ENCODE assay signal across 9 cellular contexts in the genomic region with DNA sequence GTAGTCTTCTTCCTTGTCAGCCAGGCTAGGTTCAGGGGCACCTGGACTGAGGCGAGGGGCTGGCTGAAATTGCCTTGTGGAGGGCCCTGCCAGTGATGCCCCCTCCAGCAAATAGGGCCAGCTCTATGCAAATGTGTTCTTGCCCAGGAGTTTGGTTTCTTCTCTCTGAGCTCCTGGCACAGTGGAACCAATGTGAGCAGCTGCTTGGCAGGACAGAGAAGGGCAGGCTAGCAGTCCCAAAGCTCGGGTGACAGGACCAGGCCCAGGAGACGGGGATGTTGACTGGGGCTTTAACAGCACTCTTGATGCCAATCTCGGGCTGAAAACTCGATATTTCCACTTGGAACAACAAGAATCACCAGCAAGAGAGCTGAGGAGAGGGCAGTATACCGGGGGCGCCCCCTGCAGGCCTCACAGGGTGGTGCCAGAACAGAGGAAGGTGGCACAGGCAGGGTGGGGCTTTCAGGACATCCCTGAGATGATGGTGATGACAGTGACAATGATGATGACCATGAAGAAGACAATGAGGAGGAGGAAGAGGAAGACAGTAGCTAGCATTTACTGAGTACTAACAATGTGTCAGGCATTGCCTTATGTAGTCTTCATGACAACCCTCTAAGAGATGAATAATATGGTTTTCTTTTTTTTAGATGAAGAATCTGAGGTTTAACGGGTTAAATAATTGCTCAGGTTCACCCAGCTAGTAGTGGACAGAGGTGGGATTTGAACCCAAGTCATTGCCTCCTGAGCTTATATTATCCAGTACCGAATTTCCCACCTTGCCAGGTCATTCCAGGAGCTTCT. TPM values are rescaled to one million over a fixed set of nuclear protein-coding genes. Genes with fewer than 3 reads are reported as not detected.
DNase-seq lines count a peak whose midpoint lies in the region; ATAC-seq lines count a peak whose summit lies in the region.
"Had no signal": no experiment of that assay in that cellular context is flagged by ENCODE, and none has a peak within 500 bp of the region (broad histone marks: within the 10 kb centered on the region; RNA-seq: fewer than 3 reads in every experiment).

No MANE protein-coding gene starts in this region.

- no peak overlapping the region for H2AFZ ChIP-seq in GM23248
- no peak overlapping the region for H2AFZ ChIP-seq in neuronal stem cell (ENCODE audit: low read length)

- WGBS in GM23248 (ENCODE audit: low coverage in 1 of 2, low lambda C conversion rate in 2 of 2, missing lambda C conversion rate in 2 of 2), 2 experiments: 23 to 25% methylated on average over 9 of the region's 9 CpGs
- WGBS in neuronal stem cell (ENCODE audit: extremely low coverage in 2 of 2, insufficient read length in 2 of 2, insufficient replicate concordance in 1 of 2), 2 donors: no CpG with 5 or more reads among the region's 9 CpGs

- no peak overlapping the region for H4K8ac ChIP-seq in neuronal stem cell (ENCODE audit: low read depth, low read length)

- no peak overlapping the region for H4K91ac ChIP-seq in neuronal stem cell (ENCODE audit: low read depth, low read length, poor library complexity)

- H2AK5ac ChIP-seq in neuronal stem cell (ENCODE audit: low read depth, low read length): no peak overlapping the region

- no peaks in the 10 kb centered on the region for H3K36me3 Mint-ChIP-seq in activated CD4-positive, alpha-beta memory T cell treated with anti-CD3 and anti-CD28 coated beads for 36 hours

- H3K9me3 Mint-ChIP-seq in activated CD4-positive, alpha-beta memory T cell treated with anti-CD3 and anti-CD28 coated beads for 36 hours: no peaks in the 10 kb centered on the region

- H3K27ac ChIP-seq in GM23248 (no peak overlapping the region), neuronal stem cell (replicated peaks; ENCODE audit: low read length) (no peak overlapping the region)

- DNase-seq in DMS53 (lab: John Stamatoyannopoulos, UW): peak; percentile 70
- DNase-seq in GM23248: peak; percentile 63
- DNase-seq in NCI-H1694 (lab: John Stamatoyannopoulos, UW): peak; percentile 25
- peak; percentile 84 for DNase-seq in activated CD4-positive, alpha-beta memory T cell treated with anti-CD3 and anti-CD28 coated beads for 36 hours
- DNase-seq in epidermal melanocyte (ENCODE audit: insufficient read length, low spot score): peak; percentile 60
- DNase-seq in neuronal stem cell (ENCODE audit: low spot score): no peak
- DNase-seq in NCI-H2107 (lab: John Stamatoyannopoulos, UW): no peak

- H3K9ac ChIP-seq in GM23248: no peak overlapping the region
- H3K9ac ChIP-seq in neuronal stem cell (ENCODE audit: low read depth, low read length, poor library complexity): no peak overlapping the region

- intact Hi-C loops in activated CD4-positive, alpha-beta memory T cell treated with anti-CD3 and anti-CD28 coated beads for 36 hours (cut with micrococcal nuclease): loop anchor here (1.0 to 2.0 kb wide), 2 partner anchors 32 to 142 kb away; no protein-coding TSS in a partner anchor

- H3F3A ChIP-seq in GM23248 (ENCODE audit: insufficient read depth): no peaks in the 10 kb centered on the region

- H3K4me3 Mint-ChIP-seq in activated CD4-positive, alpha-beta memory T cell treated with anti-CD3 and anti-CD28 coated beads for 36 hours: no peak overlapping the region

- H2BK12ac ChIP-seq in neuronal stem cell (ENCODE audit: low read length): no peak overlapping the region

- no peak overlapping the region for H3K18ac ChIP-seq in neuronal stem cell (ENCODE audit: low read length)

- H3K27ac Mint-ChIP-seq in activated CD4-positive, alpha-beta memory T cell treated with anti-CD3 and anti-CD28 coated beads for 36 hours: no peak overlapping the region

- peak overlapping the region; percentile 8 for H3K23ac ChIP-seq in neuronal stem cell (ENCODE audit: low read depth, low read length, poor library complexity)

- H2BK15ac ChIP-seq in neuronal stem cell (ENCODE audit: low read length): no peak overlapping the region

- H3K4ac ChIP-seq in neuronal stem cell (ENCODE audit: low read length): no peak overlapping the region

- in situ Hi-C loops in GM23248 (cut with MboI): no loop called here

- ATAC-seq in GM19035 (IDR thresholded peaks at IDR 0.05; ENCODE audit: unreplicated experiment): no peak

- no peaks in the 10 kb centered on the region for H3K79me2 ChIP-seq in GM23248 (ENCODE audit: insufficient read depth)

- H3K4me2 ChIP-seq in GM23248 (ENCODE audit: unreplicated experiment): no peak overlapping the region
- H3K4me2 ChIP-seq in neuronal stem cell (ENCODE audit: insufficient read depth, low read length, poor library complexity, severe bottlenecking): no peak overlapping the region

- no peaks in the 10 kb centered on the region for H3K9me2 ChIP-seq in GM23248 (ENCODE audit: insufficient read depth)

- no peak overlapping the region for H3K14ac ChIP-seq in neuronal stem cell (ENCODE audit: low read length)

- H2BK5ac ChIP-seq in neuronal stem cell (ENCODE audit: low read length): no peak overlapping the region

- H3K9me3 ChIP-seq in GM23248 (ENCODE audit: low read depth) (no peaks in the 10 kb centered on the region), neuronal stem cell (replicated peaks in 1 of 2; ENCODE audit: control insufficient read depth in 2 of 2, insufficient read depth in 1 of 2, low read depth in 1 of 2, low read length in 2 of 2) (no peaks in the 10 kb centered on the region)

- H3K4me1 Mint-ChIP-seq in activated CD4-positive, alpha-beta memory T cell treated with anti-CD3 and anti-CD28 coated beads for 36 hours (ENCODE audit: low read depth): peaks cover 12% of the 10 kb centered on the region

- H2BK120ac ChIP-seq in neuronal stem cell (ENCODE audit: low read depth, low read length): no peak overlapping the region

- H3K27me3 Mint-ChIP-seq in activated CD4-positive, alpha-beta memory T cell treated with anti-CD3 and anti-CD28 coated beads for 36 hours: peaks cover 51% of the 10 kb centered on the region

- H3K36me3 ChIP-seq in GM23248 (ENCODE audit: low read depth) (no peaks in the 10 kb centered on the region), neuronal stem cell (replicated peaks in 1 of 2; ENCODE audit: control insufficient read depth in 2 of 2, insufficient read depth in 2 of 2, low read length in 2 of 2) (no peaks in the 10 kb centered on the region)

- no peaks in the 10 kb centered on the region for H4K20me1 ChIP-seq in GM23248 (ENCODE audit: insufficient read depth)

- H3K4me3 ChIP-seq in GM23248: no peak overlapping the region
- no peak overlapping the region for H3K4me3 ChIP-seq in neuronal stem cell (ENCODE audit: low read length in 2 of 2)

- no peaks in the 10 kb centered on the region for H3K79me1 ChIP-seq in neuronal stem cell (ENCODE audit: low read depth, low read length)

- H3K4me1 ChIP-seq in GM23248 (ENCODE audit: insufficient read depth) (no peaks in the 10 kb centered on the region), neuronal stem cell (ENCODE audit: control insufficient read depth in 2 of 2, insufficient read depth in 1 of 2, low read depth in 1 of 2, low read length in 2 of 2) (no peaks in the 10 kb centered on the region)

- H3K27me3 ChIP-seq in GM23248 (replicated peaks; ENCODE audit: insufficient read depth) (peaks cover 53% of the 10 kb centered on the region), neuronal stem cell (ENCODE audit: control insufficient read depth in 3 of 3, insufficient read depth in 3 of 3, low read depth in 1 of 3, low read length in 3 of 3) (peaks cover 0 to 66% (median 31%) of the 10 kb centered on the region in 3 experiments)

- POLR2A ChIA-PET in activated CD4-positive, alpha-beta memory T cell treated with anti-CD3 and anti-CD28 coated beads for 36 hours (lab: Charles Lee): interaction anchor here (0.8 kb wide), 1 partner anchor 32 kb away, joined by 3 read pairs; no protein-coding TSS in a partner anchor

- CTCF ChIA-PET in activated CD4-positive, alpha-beta memory T cell treated with anti-CD3 and anti-CD28 coated beads for 36 hours (lab: Charles Lee): interaction anchor here (0.6 to 21.5 kb wide), 30 partner anchors 8 to 299 kb away, joined by 3 to 615 read pairs (median 5); a partner anchor contains a TSS

RNA-seq across cellular contexts. Expression of a gene that starts 2.7 kb away (rescaled TPM):
- 0.13 TPM in 1 of 2 replicates, not detected in the other for total RNA-seq in GM23248 (2014; rRNA removed; shearing (Covaris generic))
- not detected in 2 replicates for polyA plus RNA-seq in GM23248 (2016; fragmentation: Nextera tagmentation; extraction: Ambion mirVana)
- total RNA-seq in activated CD4-positive, alpha-beta memory T cell treated with anti-CD3 and anti-CD28 coated beads for 36 hours: not detected
- polyA plus RNA-seq in neuronal stem cell (2013, experiment 1 of 2): 0.01 TPM
- polyA plus RNA-seq in neuronal stem cell (2013, experiment 2 of 2): 0.01 TPM
- total RNA-seq: T-helper 1 cell treated with Interleukin-12 subunit alpha and Interleukin-12 subunit beta and Interleukin-4 antibody, amounts not matched to agents 30 ng/mL and 1 ng/mL, for 36 hours had no signal

RNA-seq across cellular contexts. Expression of a gene that starts 8.6 kb away (rescaled TPM):
- total RNA-seq in GM23248 (2014; rRNA removed; shearing (Covaris generic)): not detected in 2 replicates
- polyA plus RNA-seq in GM23248 (2016; fragmentation: Nextera tagmentation; extraction: Ambion mirVana): not detected in 2 replicates
- total RNA-seq in activated CD4-positive, alpha-beta memory T cell treated with anti-CD3 and anti-CD28 coated beads for 36 hours: not detected
- polyA plus RNA-seq in neuronal stem cell (2013, experiment 1 of 2): 0.08 TPM
- polyA plus RNA-seq in neuronal stem cell (2013, experiment 2 of 2): 0.22 TPM
- total RNA-seq: T-helper 1 cell treated with Interleukin-12 subunit alpha and Interleukin-12 subunit beta and Interleukin-4 antibody, amounts not matched to agents 30 ng/mL and 1 ng/mL, for 36 hours had no signal

RNA-seq across cellular contexts. Expression of a gene that starts 19.8 kb away (rescaled TPM):
- total RNA-seq in GM23248 (2014; rRNA removed; shearing (Covaris generic)): 43.3 and 52.2 TPM in 2 replicates
- 32.9 and 34.6 TPM in 2 replicates for polyA plus RNA-seq in GM23248 (2016; fragmentation: Nextera tagmentation; extraction: Ambion mirVana)
- 10 to 100 TPM; 31.2 to 34.5 TPM for total RNA-seq in activated CD4-positive, alpha-beta memory T cell treated with anti-CD3 and anti-CD28 coated beads for 36 hours
- polyA plus RNA-seq in neuronal stem cell (2013, experiment 1 of 2): 12.3 TPM
- 12.6 TPM for polyA plus RNA-seq in neuronal stem cell (2013, experiment 2 of 2)

RNA-seq across cellular contexts. Expression of a gene that starts 37.0 kb away (rescaled TPM):
- 0.11 and 0.13 TPM in 2 replicates for total RNA-seq in GM23248 (2014; rRNA removed; shearing (Covaris generic))
- 0.14 and 0.30 TPM in 2 replicates for polyA plus RNA-seq in GM23248 (2016; fragmentation: Nextera tagmentation; extraction: Ambion mirVana)
- total RNA-seq in activated CD4-positive, alpha-beta memory T cell treated with anti-CD3 and anti-CD28 coated beads for 36 hours: not detected
- 56.5 TPM for polyA plus RNA-seq in neuronal stem cell (2013, experiment 1 of 2)
- 57.9 TPM for polyA plus RNA-seq in neuronal stem cell (2013, experiment 2 of 2)
- total RNA-seq: T-helper 1 cell treated with Interleukin-12 subunit alpha and Interleukin-12 subunit beta and Interleukin-4 antibody, amounts not matched to agents 30 ng/mL and 1 ng/mL, for 36 hours had no signal

RNA-seq across cellular contexts. Expression of a gene that starts 46.8 kb away (rescaled TPM):
- total RNA-seq in GM23248 (2014; rRNA removed; shearing (Covaris generic)): 4.8 and 5.5 TPM in 2 replicates
- polyA plus RNA-seq in GM23248 (2016; fragmentation: Nextera tagmentation; extraction: Ambion mirVana): 5.4 and 5.7 TPM in 2 replicates
- total RNA-seq in activated CD4-positive, alpha-beta memory T cell treated with anti-CD3 and anti-CD28 coated beads for 36 hours: 1 to 10 TPM; 4.4 to 4.7 TPM
- 4.9 TPM for polyA plus RNA-seq in neuronal stem cell (2013, experiment 1 of 2)
- polyA plus RNA-seq in neuronal stem cell (2013, experiment 2 of 2): 5.1 TPM

Comparison
In these comparisons a context has a peak if more than half of its experiments do, and no peak if none do; other contexts are left out.
1. DNase-seq: peak in DMS53 (single experiment), GM23248 (single experiment), NCI-H1694 (single experiment), activated CD4-positive, alpha-beta memory T cell treated with anti-CD3 and anti-CD28 coated beads for 36 hours (single experiment) and epidermal melanocyte (single experiment); none in neuronal stem cell (single experiment) and NCI-H2107 (single experiment).